17 cellular contexts compared by ENCODE assay signal in the genomic region with DNA sequence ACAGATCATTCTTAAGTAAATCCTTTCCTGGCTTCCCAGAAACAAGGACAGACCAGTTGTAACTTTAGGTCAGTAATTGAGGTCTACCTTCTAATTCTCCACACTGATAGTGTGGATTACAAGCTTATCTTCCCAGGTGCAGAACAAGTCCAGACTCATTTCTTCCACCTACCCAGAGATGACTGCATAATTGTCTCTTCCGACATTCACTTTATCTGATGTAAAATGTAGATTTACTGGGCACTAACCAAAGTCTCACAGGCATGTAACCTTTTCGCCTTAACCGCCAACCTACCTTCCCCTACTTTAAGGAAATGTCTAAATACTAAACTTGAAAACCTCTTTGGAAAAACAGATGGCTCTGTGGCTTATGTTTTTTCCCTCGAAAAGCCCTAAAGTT.
DNase-seq lines count a peak whose midpoint lies in the region; ATAC-seq and TF ChIP-seq lines count a peak whose summit lies in the region.
"Had no signal": no experiment of that assay in that cellular context is flagged by ENCODE, and none has a peak within 500 bp of the region (broad histone marks: within the 10 kb centered on the region; RNA-seq: fewer than 3 reads in every experiment).

No MANE protein-coding gene starts in this region.

- TF ChIP-seq EP300 in esophagus muscularis mucosa (IDR thresholded peaks at IDR 0.05) = no peak

- H2AFZ ChIP-seq in osteoblast (ENCODE audit: low read length) = no peak overlapping the region

- intact Hi-C loops in natural killer cell (cut with micrococcal nuclease) = no loop called here
- intact Hi-C loops in activated CD8-positive, alpha-beta T cell treated with anti-CD3 and anti-CD28 coated beads for 36 hours (cut with micrococcal nuclease) = no loop called here
- intact Hi-C loops in esophagus muscularis mucosa (cut with DNase I) = no loop called here

- peaks cover 28% of the 10 kb centered on the region for H3K79me2 ChIP-seq in osteoblast (ENCODE audit: insufficient read depth, low read length)

- H3K27me3 Mint-ChIP-seq in natural killer cell treated with Interleukin-12 subunit alpha and Interleukin-12 subunit beta and Interleukin-15 and Interleukin-18, amount 100 ng/mL, for 72 hours = no peaks in the 10 kb centered on the region
- H3K27me3 Mint-ChIP-seq in natural killer cell (ENCODE audit: low read depth in 2 of 2) (no peaks in the 10 kb centered on the region), type B pancreatic cell (no peaks in the 10 kb centered on the region)
- H3K27me3 Mint-ChIP-seq in activated CD8-positive, alpha-beta T cell treated with anti-CD3 and anti-CD28 coated beads for 36 hours = no peaks in the 10 kb centered on the region
- H3K27me3 Mint-ChIP-seq: activated B cell treated with CpG ODN at 0.5 μM for 24 hours had no signal

- ATAC-seq in natural killer cell treated with Interleukin-12 subunit alpha and Interleukin-12 subunit beta and Interleukin-15 and Interleukin-18, amount 100 ng/mL, for 72 hours = no peak
- ATAC-seq in natural killer cell = no peak
- peak; percentile 4 for ATAC-seq in activated CD8-positive, alpha-beta T cell treated with anti-CD3 and anti-CD28 coated beads for 36 hours

- H3K4me3 ChIP-seq in esophagus muscularis mucosa (no peak overlapping the region), coronary artery (no peak overlapping the region), osteoblast (ENCODE audit: insufficient read depth, low read length) (no peak overlapping the region)
- H3K4me3 ChIP-seq: lung had no signal

- TF ChIP-seq POLR2A in esophagus muscularis mucosa (IDR thresholded peaks at IDR 0.05; ENCODE audit: low read depth) = no peak

- peaks cover 18% of the 10 kb centered on the region for H4K20me1 ChIP-seq in osteoblast (ENCODE audit: insufficient read depth, low read length)

- POLR2A ChIA-PET in activated CD8-positive, alpha-beta T cell treated with anti-CD3 and anti-CD28 coated beads for 36 hours (lab: Charles Lee) = interaction anchor here (0.6 to 1.7 kb wide), 6 partner anchors 12 to 94 kb away, joined by 3 to 6 read pairs (median 4); no protein-coding TSS in a partner anchor

- H3K27ac Mint-ChIP-seq in natural killer cell treated with Interleukin-12 subunit alpha and Interleukin-12 subunit beta and Interleukin-15 and Interleukin-18, amount 100 ng/mL, for 72 hours = peak overlapping the region; percentile 1 to 2
- H3K27ac Mint-ChIP-seq in natural killer cell (no peak overlapping the region), type B pancreatic cell (peak overlapping the region; percentile 15)
- H3K27ac Mint-ChIP-seq in activated CD8-positive, alpha-beta T cell treated with anti-CD3 and anti-CD28 coated beads for 36 hours = peak overlapping the region; percentile 82

- H3K9me3 Mint-ChIP-seq in natural killer cell treated with Interleukin-12 subunit alpha and Interleukin-12 subunit beta and Interleukin-15 and Interleukin-18, amount 100 ng/mL, for 72 hours = peaks cover 8% of the 10 kb centered on the region
- peaks cover 0 to 3% of the 10 kb centered on the region in 2 donors for H3K9me3 Mint-ChIP-seq in natural killer cell
- H3K9me3 Mint-ChIP-seq in activated CD8-positive, alpha-beta T cell treated with anti-CD3 and anti-CD28 coated beads for 36 hours = peaks cover 5% of the 10 kb centered on the region
- peaks cover 18% of the 10 kb centered on the region for H3K9me3 Mint-ChIP-seq in type B pancreatic cell

- CTCF ChIA-PET in activated CD8-positive, alpha-beta T cell treated with anti-CD3 and anti-CD28 coated beads for 36 hours (lab: Charles Lee) = interaction anchor here (1.3 kb wide), 1 partner anchor 58 kb away, joined by 4 read pairs; no protein-coding TSS in a partner anchor

- DNase-seq in natural killer cell treated with Interleukin-12 subunit alpha and Interleukin-12 subunit beta and Interleukin-15 and Interleukin-18, amount 100 ng/mL, for 72 hours (ENCODE audit: low spot score) = no peak
- DNase-seq in natural killer cell (no peak), esophagus muscularis mucosa (ENCODE audit: extremely low spot score) (peak; percentile 29), type B pancreatic cell (ENCODE audit: extremely low spot score, unreplicated experiment) (no peak), coronary artery (ENCODE audit: low spot score) (no peak), osteoblast (ENCODE audit: insufficient read length, low spot score, missing footprints) (no peak)
- DNase-seq in activated CD8-positive, alpha-beta T cell treated with anti-CD3 and anti-CD28 coated beads for 36 hours = no peak
- no peak for DNase-seq in activated CD4-positive, CD25-positive, alpha-beta regulatory T cell treated with anti-CD3 and anti-CD28 coated beads, Interleukin-2, amount 50 U/mL, for 72 hours
- DNase-seq: activated B cell treated with CpG ODN at 0.5 μM for 24 hours; amniotic stem cell; caudate nucleus; effector CD4-positive, alpha-beta T cell; KG1; NCI-H2029 treated with DMSO at 0.1 percent for 48 hours; NCI-H510A treated with DMSO at 0.1 percent for 48 hours; substantia nigra had no signal

- H3K36me3 Mint-ChIP-seq in natural killer cell treated with Interleukin-12 subunit alpha and Interleukin-12 subunit beta and Interleukin-15 and Interleukin-18, amount 100 ng/mL, for 72 hours = peaks cover 10% of the 10 kb centered on the region
- H3K36me3 Mint-ChIP-seq in natural killer cell (peaks cover 4% of the 10 kb centered on the region), type B pancreatic cell (peaks cover 44% of the 10 kb centered on the region)
- peaks cover 64% of the 10 kb centered on the region for H3K36me3 Mint-ChIP-seq in activated CD8-positive, alpha-beta T cell treated with anti-CD3 and anti-CD28 coated beads for 36 hours (ENCODE audit: low read depth)

- no peaks in the 10 kb centered on the region for H3K36me3 ChIP-seq in esophagus muscularis mucosa
- no peaks in the 10 kb centered on the region for H3K36me3 ChIP-seq in osteoblast (ENCODE audit: insufficient read depth, low read length)

- no peaks in the 10 kb centered on the region for H3K27me3 ChIP-seq in esophagus muscularis mucosa
- no peaks in the 10 kb centered on the region for H3K27me3 ChIP-seq in osteoblast (ENCODE audit: insufficient read depth, low read length)

- TF ChIP-seq CTCF in natural killer cell (IDR thresholded peaks at IDR 0.05) (no peak), esophagus muscularis mucosa (IDR thresholded peaks at IDR 0.05) (no peak), type B pancreatic cell (conservative IDR thresholded peaks at IDR 0.05) (no peak), coronary artery (IDR thresholded peaks at IDR 0.05) (no peak), osteoblast (IDR thresholded peaks at IDR 0.05; ENCODE audit: extremely low read depth, low read depth, low read length) (no peak)
- TF ChIP-seq CTCF in activated CD8-positive, alpha-beta T cell treated with anti-CD3 and anti-CD28 coated beads for 36 hours (IDR thresholded peaks at IDR 0.05) = no peak

- no peak overlapping the region for H3K27ac ChIP-seq in esophagus muscularis mucosa (replicated peaks in 1 of 4)
- H3K27ac ChIP-seq in coronary artery = no peak overlapping the region
- no peak overlapping the region for H3K27ac ChIP-seq in osteoblast (ENCODE audit: low read depth, low read length)

- WGBS in esophagus muscularis mucosa = 96% methylated on average over 4 of the region's 4 CpGs

- H3K4me3 Mint-ChIP-seq in natural killer cell treated with Interleukin-12 subunit alpha and Interleukin-12 subunit beta and Interleukin-15 and Interleukin-18, amount 100 ng/mL, for 72 hours = no peak overlapping the region
- no peak overlapping the region for H3K4me3 Mint-ChIP-seq in natural killer cell
- no peak overlapping the region for H3K4me3 Mint-ChIP-seq in activated CD8-positive, alpha-beta T cell treated with anti-CD3 and anti-CD28 coated beads for 36 hours
- H3K4me3 Mint-ChIP-seq in type B pancreatic cell = no peak overlapping the region
- H3K4me3 Mint-ChIP-seq: activated B cell treated with CpG ODN at 0.5 μM for 24 hours had no signal

- no peaks in the 10 kb centered on the region for H3K9me3 ChIP-seq in esophagus muscularis mucosa
- no peaks in the 10 kb centered on the region for H3K9me3 ChIP-seq in osteoblast (ENCODE audit: low read depth, low read length)

- H3K4me1 ChIP-seq in esophagus muscularis mucosa = peaks cover 16 to 34% (median 34%) of the 10 kb centered on the region in 4 donors
- H3K4me1 ChIP-seq in osteoblast (ENCODE audit: insufficient read depth, low read length) = no peaks in the 10 kb centered on the region

- H3K4me1 Mint-ChIP-seq in natural killer cell treated with Interleukin-12 subunit alpha and Interleukin-12 subunit beta and Interleukin-15 and Interleukin-18, amount 100 ng/mL, for 72 hours (ENCODE audit: low read depth in 2 of 2) = peaks cover 57 to 59% of the 10 kb centered on the region in 2 donors
- peaks cover 67 to 68% of the 10 kb centered on the region in 2 donors for H3K4me1 Mint-ChIP-seq in natural killer cell
- H3K4me1 Mint-ChIP-seq in activated CD8-positive, alpha-beta T cell treated with anti-CD3 and anti-CD28 coated beads for 36 hours (ENCODE audit: low read depth) = peaks cover 85% of the 10 kb centered on the region
- peaks cover 36% of the 10 kb centered on the region for H3K4me1 Mint-ChIP-seq in type B pancreatic cell (ENCODE audit: unreplicated experiment)

- no peak overlapping the region for H3K4me2 ChIP-seq in osteoblast (ENCODE audit: insufficient read depth, low read length)

Comparison
In these comparisons a context has a peak if more than half of its experiments do, and no peak if none do; other contexts are left out.
1. H3K27ac Mint-ChIP-seq: peak in natural killer cell treated with Interleukin-12 subunit alpha and Interleukin-12 subunit beta and Interleukin-15 and Interleukin-18, amount 100 ng/mL, for 72 hours (2 of 2), activated CD8-positive, alpha-beta T cell treated with anti-CD3 and anti-CD28 coated beads for 36 hours (single experiment) and type B pancreatic cell (single experiment); none in natural killer cell (0 of 2).